Comparison of ENCODE assay signal across 9 cellular contexts in the genomic region with DNA sequence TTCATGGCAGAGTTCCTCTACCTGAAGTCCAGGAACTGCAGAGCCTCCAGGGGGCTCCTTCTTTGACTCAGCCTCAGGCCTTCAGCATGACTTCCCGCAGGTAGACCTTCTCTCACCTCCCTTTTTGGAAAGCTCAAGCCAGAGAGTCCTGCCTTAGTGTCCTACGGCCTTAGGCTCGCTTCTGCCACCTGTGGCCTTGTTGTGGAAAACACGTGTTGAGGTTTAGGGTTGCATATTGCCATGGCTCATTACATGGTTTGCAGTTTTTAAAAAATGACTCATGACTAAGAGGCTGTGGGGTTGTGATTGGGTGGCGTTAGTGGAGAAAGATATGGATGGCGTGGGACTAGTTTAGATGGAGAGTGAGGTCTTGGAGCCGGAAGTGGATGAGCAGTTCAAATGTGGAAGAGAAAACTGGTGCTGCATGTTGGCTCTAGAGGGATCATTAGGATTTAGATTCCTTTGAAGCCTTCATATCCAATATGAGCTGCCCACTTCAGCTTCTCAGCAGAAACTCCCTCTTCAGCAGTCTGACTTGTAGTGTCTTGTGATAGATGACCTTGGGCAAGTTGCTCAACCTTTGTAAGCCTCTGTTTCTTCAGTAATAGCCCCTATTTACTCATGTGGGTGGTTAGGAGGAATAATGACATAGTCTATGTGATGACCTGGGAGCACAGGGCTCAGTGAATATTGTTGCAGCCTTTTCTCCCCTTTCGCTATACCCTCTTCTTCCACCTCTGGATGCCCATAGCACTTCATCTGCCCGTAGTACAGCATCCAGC. TPM values are rescaled to one million over a fixed set of nuclear protein-coding genes. Genes with fewer than 3 reads are reported as not detected.
DNase-seq lines count a peak whose midpoint lies in the region; ATAC-seq and TF ChIP-seq lines count a peak whose summit lies in the region.
"Had no signal": no experiment of that assay in that cellular context is flagged by ENCODE, and none has a peak within 500 bp of the region (broad histone marks: within the 10 kb centered on the region; RNA-seq: fewer than 3 reads in every experiment).

No MANE protein-coding gene starts in this region.

- no peak overlapping the region for H3K4me3 Mint-ChIP-seq in mesothelial cell of epicardium

- TF ChIP-seq CTCF in transverse colon (IDR thresholded peaks at IDR 0.05), result peak; percentile 32 to 46 (median 36)
- TF ChIP-seq CTCF in mesothelial cell of epicardium (IDR thresholded peaks at IDR 0.05; ENCODE audit: unreplicated experiment), result no peak

- H3K27ac Mint-ChIP-seq in mesothelial cell of epicardium, result no peak overlapping the region

- H3K9me3 ChIP-seq in transverse colon, result no peaks in the 10 kb centered on the region
- H3K9me3 ChIP-seq: tibial artery had no signal

- intact Hi-C loops in transverse colon (cut with DNase I; ENCODE audit: low total_unique reads), result loop anchor here (10.0 kb wide), 1 partner anchor 154 kb away; no protein-coding TSS in a partner anchor

- no peak for TF ChIP-seq EP300 in transverse colon (IDR thresholded peaks at IDR 0.05; ENCODE audit: low read depth)

- no peaks in the 10 kb centered on the region for H3K27me3 Mint-ChIP-seq in mesothelial cell of epicardium (ENCODE audit: low read depth)

- no peak for TF ChIP-seq POLR2A in transverse colon (IDR thresholded peaks at IDR 0.05)

- no peaks in the 10 kb centered on the region for H3K27me3 ChIP-seq in transverse colon
- H3K27me3 ChIP-seq: tibial artery had no signal

- no peaks in the 10 kb centered on the region for H3K36me3 ChIP-seq in transverse colon
- H3K36me3 ChIP-seq: tibial artery had no signal

- H3K4me3 ChIP-seq in transverse colon, result no peak overlapping the region
- H3K4me3 ChIP-seq: tibial artery had no signal

- 76% methylated on average over 4 to 9 of the region's 9 CpGs for WGBS in transverse colon (ENCODE audit: low coverage in 1 of 2), 2 donors

- in situ Hi-C loops in transverse colon (cut with MboI; ENCODE audit: low pct_ligation_motif_present in 1 of 4, low pct_unique_long_range_greater_than_20kb in 1 of 4, low sequenced_read_pairs in 3 of 4), result loop anchor here in 3 of 4 donors (10.0 to 25.0 kb wide), 4 partner anchors 378 to 553 kb away; partner anchors contain the start of gene JUN (in 2 of the 3)

- H3K9me3 Mint-ChIP-seq in mesothelial cell of epicardium, result peaks cover 9% of the 10 kb centered on the region

- peak; percentile 76 for ATAC-seq in GM21528 (IDR thresholded peaks at IDR 0.05; ENCODE audit: low FRiP score, unreplicated experiment)

- peaks cover 0 to 6% (median 2%) of the 10 kb centered on the region in 4 donors for H3K4me1 ChIP-seq in transverse colon

- H3K27ac ChIP-seq in transverse colon, result no peak overlapping the region
- H3K27ac ChIP-seq: tibial artery had no signal

- no peaks in the 10 kb centered on the region for H3K36me3 Mint-ChIP-seq in mesothelial cell of epicardium

- H3K4me1 Mint-ChIP-seq in mesothelial cell of epicardium, result peaks cover 15% of the 10 kb centered on the region

- peak; percentile 7 for DNase-seq in NK-92 treated with Interleukin-12 subunit alpha and Interleukin-12 subunit beta, amount 100 ng/mL, for 24 hours (lab: John Stamatoyannopoulos, UW)
- DNase-seq in NK-92 (lab: John Stamatoyannopoulos, UW; ENCODE audit: unreplicated experiment) (no peak), HT1080 (ENCODE audit: low read depth) (peak; percentile 72), SKM-1 (lab: John Stamatoyannopoulos, UW; ENCODE audit: unreplicated experiment) (peak; percentile 35), glomerular visceral epithelial cell (ENCODE audit: extremely low spot score) (peak; percentile 25), transverse colon (peak; percentile 52), mesothelial cell of epicardium (ENCODE audit: low spot score in 2 of 2, unreplicated experiment in 2 of 2) (no peak)

RNA-seq across cellular contexts. Expression of gene FGGY, which starts 6.5 kb away (rescaled TPM):
- total RNA-seq in HT1080 (2014; rRNA removed; shearing (Covaris generic)), result 5.8 and 9.7 TPM in 2 replicates
- polyA plus RNA-seq in HT1080 (2015; cell fraction: cytosol; rRNA removed), result 9.2 and 18.9 TPM in 2 replicates
- polyA plus RNA-seq in HT1080 (2015; cell fraction: nucleus; rRNA removed), result 7.3 and 10.8 TPM in 2 replicates
- total RNA-seq in transverse colon, result 10 to 100 TPM; 18.2 to 97.7 (median 27.1) TPM
- 21.8 to 26.8 TPM (median 26.8 TPM) in 3 replicates for total RNA-seq in mesothelial cell of epicardium

Comparison
In these comparisons a context has a peak if more than half of its experiments do, and no peak if none do; other contexts are left out.
1. DNase-seq: peak in NK-92 treated with Interleukin-12 subunit alpha and Interleukin-12 subunit beta, amount 100 ng/mL, for 24 hours (single experiment), HT1080 (single experiment), SKM-1 (single experiment), glomerular visceral epithelial cell (single experiment) and transverse colon (single experiment); none in NK-92 (single experiment) and mesothelial cell of epicardium (0 of 2).